In the genomic region with DNA sequence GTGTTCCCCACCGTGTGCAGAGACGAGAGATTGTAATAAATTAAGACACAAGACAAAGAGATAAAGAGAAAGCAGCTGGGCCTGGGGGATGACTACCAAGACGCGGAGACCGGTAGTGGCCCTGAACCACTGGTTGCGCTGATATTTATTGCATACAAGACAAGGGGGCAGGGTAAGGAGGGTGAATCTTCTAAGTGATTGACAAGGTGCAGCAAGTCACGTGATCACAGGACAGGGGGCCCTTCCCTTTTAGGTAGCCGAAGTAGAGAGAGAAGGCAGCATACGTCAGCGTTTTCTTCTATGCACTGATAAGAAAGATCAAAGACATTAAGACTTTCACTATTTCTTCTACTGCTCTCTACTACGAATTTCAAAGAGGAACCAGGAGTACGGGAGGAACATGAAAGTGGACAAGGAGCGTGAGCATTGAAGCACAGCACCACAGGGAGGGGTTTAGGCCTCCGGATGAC, we compare ENCODE assay signal across 1 cellular context.
A peak's percentile ranks its signal among the peaks of the same experiment; 100 is the strongest.
TF ChIP-seq lines count a peak whose summit lies in the region.

No MANE protein-coding gene starts in this region.

TF ChIP-seq in HepG2, 621 proteins besides CTCF, POLR2A, EP300 and RAD21:
- TF ChIP-seq RAD51 (IDR thresholded peaks at IDR 0.05; ENCODE audit: borderline replicate concordance): peak; percentile 66; the same call in 1 of the 2 replicates
